In genomic region chr12:66335746-66336145, GRCh38 we compare ENCODE assay signal across 27 cellular contexts. TPM values are rescaled to one million over a fixed set of nuclear protein-coding genes. Genes with fewer than 3 reads are reported as not detected.
DNase-seq lines count a peak whose midpoint lies in the region; ATAC-seq lines count a peak whose summit lies in the region.
"Had no signal": no experiment of that assay in that cellular context is flagged by ENCODE, and none has a peak within 500 bp of the region (broad histone marks: within the 10 kb centered on the region; RNA-seq: fewer than 3 reads in every experiment).

No MANE protein-coding gene starts in this region.

- no peak overlapping the region for H3K4me3 Mint-ChIP-seq in activated CD4-positive, alpha-beta T cell treated with anti-CD3 and anti-CD28 coated beads, Interleukin-2, amount 10 ng/mL, durations not matched to agents 24 days and 14 days
- H3K4me3 Mint-ChIP-seq: B cell; CD14-positive monocyte; CD4-positive, alpha-beta memory T cell; CD4-positive, alpha-beta T cell; CD4-positive, CD25-positive, alpha-beta regulatory T cell; CD8-positive, alpha-beta memory T cell; CD8-positive, alpha-beta T cell had no signal

- H3K27ac Mint-ChIP-seq in activated CD4-positive, alpha-beta T cell treated with anti-CD3 and anti-CD28 coated beads, Interleukin-2, amount 10 ng/mL, durations not matched to agents 24 days and 14 days, result no peak overlapping the region
- H3K27ac Mint-ChIP-seq: B cell; CD14-positive monocyte; CD4-positive, alpha-beta memory T cell; CD4-positive, alpha-beta T cell; CD4-positive, CD25-positive, alpha-beta regulatory T cell; CD8-positive, alpha-beta memory T cell; CD8-positive, alpha-beta T cell had no signal

- peak; percentile 40 for DNase-seq in activated CD4-positive, alpha-beta T cell treated with anti-CD3 and anti-CD28 coated beads, Interleukin-2, amount 10 ng/mL, durations not matched to agents 24 days and 14 days
- DNase-seq in activated CD4-positive, alpha-beta T cell treated with anti-CD3 and anti-CD28 coated beads for 4 hours, result no peak
- DNase-seq in putamen (ENCODE audit: low spot score), result peak; percentile 12
- DNase-seq: 8988T; ACHN; AML-193; BE2C; C1 segment of cervical spinal cord; Caco-2; Calu3; CD4-positive, alpha-beta memory T cell; CD4-positive, alpha-beta T cell; CD4-positive, CD25-positive, alpha-beta regulatory T cell; CD8-positive, alpha-beta memory T cell; CD8-positive, alpha-beta T cell; COR-L47; DMS 273 treated with DMSO at 0.1 percent for 48 hours; DMS153; DMS53; DMS79; DMS79 treated with DMSO at 0.1 percent for 48 hours; DND-41; EL had no signal

- H3K27me3 Mint-ChIP-seq in activated CD4-positive, alpha-beta T cell treated with anti-CD3 and anti-CD28 coated beads, Interleukin-2, amount 10 ng/mL, durations not matched to agents 24 days and 14 days, result no peaks in the 10 kb centered on the region
- H3K27me3 Mint-ChIP-seq: B cell; CD4-positive, alpha-beta memory T cell; CD4-positive, alpha-beta T cell; CD4-positive, CD25-positive, alpha-beta regulatory T cell; CD8-positive, alpha-beta memory T cell had no signal

- no peak for ATAC-seq in GM18868 (IDR thresholded peaks at IDR 0.05; ENCODE audit: unreplicated experiment)
- ATAC-seq: A549; CD8-positive, alpha-beta T cell had no signal

- intact Hi-C loops in activated CD4-positive, alpha-beta T cell treated with anti-CD3 and anti-CD28 coated beads, Interleukin-2, amount 10 ng/mL, durations not matched to agents 24 days and 14 days (cut with micrococcal nuclease), result no loop called here

- H3K9me3 Mint-ChIP-seq in activated CD4-positive, alpha-beta T cell treated with anti-CD3 and anti-CD28 coated beads, Interleukin-2, amount 10 ng/mL, durations not matched to agents 24 days and 14 days, result peaks cover 12% of the 10 kb centered on the region

- H3K36me3 Mint-ChIP-seq in activated CD4-positive, alpha-beta T cell treated with anti-CD3 and anti-CD28 coated beads, Interleukin-2, amount 10 ng/mL, durations not matched to agents 24 days and 14 days (ENCODE audit: low read depth), result peaks cover 55% of the 10 kb centered on the region

- peaks cover 3% of the 10 kb centered on the region for H3K4me1 Mint-ChIP-seq in activated CD4-positive, alpha-beta T cell treated with anti-CD3 and anti-CD28 coated beads, Interleukin-2, amount 10 ng/mL, durations not matched to agents 24 days and 14 days
- H3K4me1 Mint-ChIP-seq: B cell had no signal

RNA-seq across cellular contexts. Expression of gene HELB, which starts 33.5 kb away (rescaled TPM):
- total RNA-seq in activated CD4-positive, alpha-beta T cell treated with anti-CD3 and anti-CD28 coated beads, Interleukin-2, amount 10 ng/mL, durations not matched to agents 24 days and 14 days, result 20.2 and 21.4 TPM in 2 replicates

Comparison
In these comparisons a context has a peak if more than half of its experiments do, and no peak if none do; other contexts are left out.
1. DNase-seq: peak in activated CD4-positive, alpha-beta T cell treated with anti-CD3 and anti-CD28 coated beads, Interleukin-2, amount 10 ng/mL, durations not matched to agents 24 days and 14 days (single experiment) and putamen (single experiment); none in activated CD4-positive, alpha-beta T cell treated with anti-CD3 and anti-CD28 coated beads for 4 hours (0 of 2).